ENCODE assay signal across 8 cellular contexts in the genomic region with DNA sequence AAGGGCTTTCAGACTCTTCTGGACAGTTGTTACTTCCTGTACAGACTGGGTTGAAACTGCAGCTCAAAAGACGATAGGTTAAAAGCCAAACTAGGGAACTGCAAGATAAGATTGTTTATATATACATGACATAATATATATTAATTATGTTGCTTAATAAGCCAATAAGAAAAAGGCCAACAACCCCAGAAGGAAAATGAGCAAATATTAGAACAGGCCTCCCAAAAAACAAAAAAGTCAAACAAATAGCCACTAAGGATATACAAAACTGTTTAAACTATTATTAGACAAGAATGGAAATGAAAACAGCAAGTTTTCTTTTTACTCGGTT. TPM values are rescaled to one million over a fixed set of nuclear protein-coding genes. Genes with fewer than 3 reads are reported as not detected.
DNase-seq lines count a peak whose midpoint lies in the region; ATAC-seq and TF ChIP-seq lines count a peak whose summit lies in the region.

No MANE protein-coding gene starts in this region.

- no peak overlapping the region for H4K8ac ChIP-seq in trophoblast cell (ENCODE audit: low read depth, low read length)

- peaks cover 23% of the 10 kb centered on the region for H3K4me1 Mint-ChIP-seq in Calu3 (ENCODE audit: low read depth, unreplicated experiment)

- no peak overlapping the region for H4K91ac ChIP-seq in trophoblast cell (ENCODE audit: low read depth, low read length)

- no peaks in the 10 kb centered on the region for H4K20me1 ChIP-seq in PC-9 (ENCODE audit: insufficient read depth)

- peaks cover 6% of the 10 kb centered on the region; the same call in 1 of the 2 replicates for H3K9me2 ChIP-seq in PC-9 (ENCODE audit: insufficient read depth)

- no peak overlapping the region for H3K4ac ChIP-seq in trophoblast cell (ENCODE audit: low read depth, low read length)

- no peak overlapping the region for H2AK5ac ChIP-seq in trophoblast cell (ENCODE audit: low read length)

- H3K4me1 ChIP-seq in PC-9 (replicated peaks; ENCODE audit: insufficient read depth) (peaks cover 35% of the 10 kb centered on the region), trophoblast cell (ENCODE audit: control insufficient read depth in 1 of 2, insufficient read depth in 2 of 2, low read length in 2 of 2) (peaks cover 12 to 15% of the 10 kb centered on the region in 2 experiments)

- H2BK120ac ChIP-seq in trophoblast cell (ENCODE audit: insufficient read depth, low read length, poor library complexity): no peak overlapping the region

- no peak overlapping the region for H2BK12ac ChIP-seq in trophoblast cell (ENCODE audit: low read length)

- H3K27ac ChIP-seq in PC-9 (peak overlapping the region; percentile 93), epithelial cell of prostate (peak overlapping the region; percentile 93), trophoblast cell (ENCODE audit: low read depth, low read length) (peak overlapping the region; percentile 46), caudate nucleus (ENCODE audit: low read depth, low read length) (no peak overlapping the region)

- no peak overlapping the region for H3K9ac ChIP-seq in trophoblast cell (ENCODE audit: low read length)

- peaks cover 41% of the 10 kb centered on the region for H3K79me2 ChIP-seq in PC-9 (ENCODE audit: low read depth)
- H3K79me2 ChIP-seq in trophoblast cell (ENCODE audit: control insufficient read depth, insufficient read depth, low read length, poor library complexity): peaks cover 10% of the 10 kb centered on the region

- H3K27me3 ChIP-seq in PC-9 (ENCODE audit: insufficient read depth, low read depth) (no peaks in the 10 kb centered on the region), trophoblast cell (ENCODE audit: insufficient read depth, low read length) (no peaks in the 10 kb centered on the region)

- CTCF ChIA-PET in Calu3 (lab: Charles Lee): interaction anchor here (0.6 to 2.4 kb wide), 5 partner anchors 22 to 90 kb away, joined by 3 to 18 read pairs (median 3); no protein-coding TSS in a partner anchor
- CTCF ChIA-PET in PC-9 (lab: Charles Lee): interaction anchor here (0.6 kb wide), 2 partner anchors 22 to 50 kb away, joined by 3 read pairs; no protein-coding TSS in a partner anchor

- H3K4me3 Mint-ChIP-seq in Calu3 (ENCODE audit: low read depth, unreplicated experiment): peak overlapping the region; percentile 66

- H3K23ac ChIP-seq in trophoblast cell (ENCODE audit: low read length): no peak overlapping the region

- no peak overlapping the region for H4K12ac ChIP-seq in trophoblast cell (ENCODE audit: low read depth, low read length)

- H2AFZ ChIP-seq in PC-9 (peak overlapping the region; percentile 68; the same call in 1 of the 2 replicates), trophoblast cell (ENCODE audit: insufficient read depth, low read length, poor library complexity) (no peak overlapping the region)

- ATAC-seq in GM21786 (IDR thresholded peaks at IDR 0.05; ENCODE audit: unreplicated experiment): no peak

- no peaks in the 10 kb centered on the region for H3K27me3 Mint-ChIP-seq in Calu3 (ENCODE audit: unreplicated experiment)

- intact Hi-C loops in Calu3 (cut with micrococcal nuclease; ENCODE audit: unreplicated experiment) (loop anchor here (5.0 kb wide), 2 partner anchors 57 to 73 kb away; partner anchors contain the start of gene HYDIN), PC-9 (cut with micrococcal nuclease; ENCODE audit: unreplicated experiment) (loop anchor here (1.0 to 5.0 kb wide), 4 partner anchors 39 to 69 kb away; partner anchors contain the start of genes CALB2 and HYDIN)

- H3K18ac ChIP-seq in trophoblast cell (ENCODE audit: low read length): no peak overlapping the region

- H3K9me3 ChIP-seq in PC-9 (ENCODE audit: insufficient read depth, low read depth) (no peaks in the 10 kb centered on the region), trophoblast cell (ENCODE audit: insufficient read depth, low read depth, low read length) (peaks cover 3% of the 10 kb centered on the region)

- H3K14ac ChIP-seq in trophoblast cell (ENCODE audit: low read length): no peak overlapping the region

- TF ChIP-seq CTCF in Calu3 (IDR thresholded peaks at IDR 0.05; ENCODE audit: unreplicated experiment) (no peak), PC-9 (conservative IDR thresholded peaks at IDR 0.05) (no peak)

- H3F3A ChIP-seq in PC-9 (ENCODE audit: insufficient read depth, low read depth): peaks cover 22% of the 10 kb centered on the region

- H3K4me3 ChIP-seq in PC-9 (peak overlapping the region; percentile 48), trophoblast cell (ENCODE audit: low read depth, low read length) (no peak overlapping the region)

- WGBS in trophoblast cell (ENCODE audit: extremely low coverage, insufficient coverage, insufficient read length): no CpG with 5 or more reads among the region's 2 CpGs

- H3K36me3 Mint-ChIP-seq in Calu3 (ENCODE audit: insufficient read depth, unreplicated experiment): peaks cover 39% of the 10 kb centered on the region

- BruUV-seq in Calu3 (replicated peaks; lab: Mats Ljungman, UMichigan) (no TSS peak), PC-9 (replicated peaks; lab: Mats Ljungman, UMichigan) (no TSS peak)

- H3K9me3 Mint-ChIP-seq in Calu3 (ENCODE audit: low read depth, unreplicated experiment): no peaks in the 10 kb centered on the region

- H3K27ac Mint-ChIP-seq in Calu3 (ENCODE audit: unreplicated experiment): peak overlapping the region; percentile 50

- H3K4me2 ChIP-seq in PC-9 (peak overlapping the region; percentile 83), trophoblast cell (ENCODE audit: low read length) (no peak overlapping the region)

- POLR2A ChIA-PET in PC-9 (lab: Charles Lee; ENCODE audit: unreplicated experiment): interaction anchor here (0.6 to 1.1 kb wide), 3 partner anchors 48 to 59 kb away, joined by 3 to 9 read pairs (median 5); no protein-coding TSS in a partner anchor

- H2BK5ac ChIP-seq in trophoblast cell (ENCODE audit: low read depth, low read length, poor library complexity): no peak overlapping the region

- DNase-seq in Calu3 (no peak), PC-9 (no peak), epithelial cell of prostate (ENCODE audit: low read depth, low spot score) (no peak), trophoblast cell (no peak), NCI-H524 treated with DMSO at 0.1 percent for 48 hours (lab: John Stamatoyannopoulos, UW) (no peak), NCI-H187 treated with DMSO at 0.1 percent for 48 hours (lab: John Stamatoyannopoulos, UW) (no peak), caudate nucleus (lab: John Stamatoyannopoulos, UW) (no peak)

- H3K36me3 ChIP-seq in PC-9 (ENCODE audit: low read depth): peaks cover 28% of the 10 kb centered on the region
- peaks cover 0 to 11% of the 10 kb centered on the region in 2 experiments for H3K36me3 ChIP-seq in trophoblast cell (ENCODE audit: control insufficient read depth in 1 of 2, insufficient read depth in 2 of 2, low read length in 2 of 2)

- H3K79me1 ChIP-seq in trophoblast cell (ENCODE audit: low read length): peaks cover 24% of the 10 kb centered on the region

RNA-seq across cellular contexts. Expression of gene CMTR2, which starts 0.5 kb away (rescaled TPM):
- total RNA-seq in Calu3 (2022) (44.4 and 45.0 TPM in 2 replicates), PC-9 (2021) (30.4 and 36.2 TPM in 2 replicates)
- 12.5 and 12.6 TPM in 2 replicates for polyA plus RNA-seq in trophoblast cell (2013)

RNA-seq across cellular contexts. Expression of gene HYDIN, which starts 59.2 kb away (rescaled TPM):
- total RNA-seq in Calu3 (2022): 2.9 and 3.8 TPM in 2 replicates
- total RNA-seq in PC-9 (2021): 25.9 and 31.0 TPM in 2 replicates
- 0.12 and 0.18 TPM in 2 replicates for polyA plus RNA-seq in trophoblast cell (2013)
